ENCODE assay signal across 4 cellular contexts in the genomic region with DNA sequence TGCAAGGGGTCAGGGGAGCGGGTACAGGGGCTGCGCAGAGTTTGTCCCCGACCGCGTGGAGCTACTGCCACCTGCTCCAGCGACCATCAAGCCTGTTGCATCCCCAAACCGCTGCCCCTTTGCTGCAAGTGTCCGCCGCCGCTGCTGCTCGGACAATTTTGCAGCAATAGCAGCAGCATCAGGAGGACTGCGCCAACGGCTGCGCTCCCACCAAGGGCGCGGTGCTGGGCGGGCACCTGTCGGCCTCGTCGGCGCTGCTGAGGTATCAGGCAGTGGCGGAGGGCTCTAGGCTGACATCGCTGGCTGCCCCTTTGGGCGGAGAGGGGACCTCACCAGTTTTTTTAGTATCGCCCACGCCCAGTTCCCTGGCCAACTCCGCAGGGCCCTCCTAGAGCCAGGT. TPM values are rescaled to one million over a fixed set of nuclear protein-coding genes. Genes with fewer than 3 reads are reported as not detected.
"Had no signal": no experiment of that assay in that cellular context is flagged by ENCODE, and none has a peak within 500 bp of the region (broad histone marks: within the 10 kb centered on the region; RNA-seq: fewer than 3 reads in every experiment).

No MANE protein-coding gene starts in this region.

RNA-seq across cellular contexts. Expression of gene FOXD4L4, which starts 1.2 kb away (rescaled TPM):
- total RNA-seq: M059J, PC-3, Right ventricle myocardium superior, SJSA1 had no signal
